ENCODE assay signal across 8 cellular contexts in the genomic region with DNA sequence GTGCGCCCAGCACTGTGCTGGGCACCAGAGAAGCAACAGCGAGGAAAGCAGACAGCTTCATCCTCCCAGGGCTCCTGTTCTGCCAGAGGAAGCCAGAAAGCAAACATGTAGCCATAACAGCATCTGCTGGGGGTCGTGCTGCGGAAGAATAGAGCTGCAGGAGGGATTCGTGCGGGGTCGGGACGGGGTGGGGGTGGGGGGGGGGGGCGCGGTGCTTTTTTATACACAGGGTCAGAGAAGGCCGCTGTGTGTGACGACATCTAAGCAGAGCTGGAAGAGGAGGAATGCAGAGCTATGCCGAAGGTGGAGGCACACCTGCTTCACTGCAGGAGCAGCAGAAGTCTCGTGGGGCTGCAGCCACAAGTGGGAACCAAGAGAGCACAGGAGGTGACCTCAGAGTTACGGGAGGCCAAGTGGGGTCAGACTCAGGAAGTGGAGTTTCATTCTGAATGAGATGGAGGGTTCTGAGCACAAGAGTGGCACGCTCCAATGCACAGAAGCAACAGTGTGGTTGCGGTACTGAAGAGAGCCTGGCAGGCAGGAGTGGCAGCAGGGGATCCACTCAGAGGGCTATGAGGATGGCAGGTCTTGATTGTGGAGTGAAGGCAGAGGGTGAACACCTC. TPM values are rescaled to one million over a fixed set of nuclear protein-coding genes. Genes with fewer than 3 reads are reported as not detected.
DNase-seq lines count a peak whose midpoint lies in the region; ATAC-seq, FAIRE-seq and TF ChIP-seq lines count a peak whose summit lies in the region.

No MANE protein-coding gene starts in this region.

- H3K27ac Mint-ChIP-seq in activated T-cell treated with anti-CD3 and anti-CD28 coated beads, Interleukin-2, amount 50 U/mL, for 72 hours = peak overlapping the region; percentile 2

- H3K4me3 ChIP-seq in GM12865 (ENCODE audit: low read depth, low read length) = peak overlapping the region; percentile 30; the same call in 1 of the 2 replicates
- no peak overlapping the region for H3K4me3 ChIP-seq in BE2C (ENCODE audit: low read depth, low read length)
- H3K4me3 ChIP-seq in dorsolateral prefrontal cortex = no peak overlapping the region

- no peaks in the 10 kb centered on the region for H3K27me3 Mint-ChIP-seq in activated T-cell treated with anti-CD3 and anti-CD28 coated beads, Interleukin-2, amount 50 U/mL, for 72 hours (ENCODE audit: low read depth)

- no peak for TF ChIP-seq CTCF in GM12865 (IDR thresholded peaks at IDR 0.05; ENCODE audit: insufficient read depth, low read depth, low read length, missing control alignments)
- no peak for TF ChIP-seq CTCF in BE2C (IDR thresholded peaks at IDR 0.05; ENCODE audit: low read depth, low read length)
- no peak for TF ChIP-seq CTCF in dorsolateral prefrontal cortex (IDR thresholded peaks at IDR 0.05 in 54 of 56, conservative IDR thresholded peaks at IDR 0.05 in 2 of 56; ENCODE audit: low read depth in 1 of 56, partially characterized antibody in 56 of 56)

- peak; percentile 90 for ATAC-seq in HG03066 (IDR thresholded peaks at IDR 0.05; ENCODE audit: low read depth, unreplicated experiment)
- ATAC-seq in activated T-cell treated with anti-CD3 and anti-CD28 coated beads, Interleukin-2, amount 50 U/mL, for 72 hours (replicated peaks in 1 of 2) = peak; percentile 74 to 98

- peaks cover 9% of the 10 kb centered on the region for H3K4me1 Mint-ChIP-seq in activated T-cell treated with anti-CD3 and anti-CD28 coated beads, Interleukin-2, amount 50 U/mL, for 72 hours (ENCODE audit: low read depth)

- H3K4me1 ChIP-seq in BE2C = no peaks in the 10 kb centered on the region

- DNase-seq in GM12865 (ENCODE audit: low read depth) (peak; percentile 96), GM19240 (ENCODE audit: insufficient read length, low spot score) (peak; percentile 69), GF-D8 (lab: John Stamatoyannopoulos, UW) (no peak), BE2C (no peak), frontal cortex (ENCODE audit: low spot score in 2 of 2) (no peak), dorsolateral prefrontal cortex (no peak)
- DNase-seq in activated T-cell treated with anti-CD3 and anti-CD28 coated beads, Interleukin-2, amount 50 U/mL, for 72 hours = peak; percentile 23 to 60

- no peaks in the 10 kb centered on the region for H3K36me3 ChIP-seq in BE2C

- H3K9me3 Mint-ChIP-seq in activated T-cell treated with anti-CD3 and anti-CD28 coated beads, Interleukin-2, amount 50 U/mL, for 72 hours = no peaks in the 10 kb centered on the region

- H3K4me3 Mint-ChIP-seq in activated T-cell treated with anti-CD3 and anti-CD28 coated beads, Interleukin-2, amount 50 U/mL, for 72 hours = peak overlapping the region in 1 of 2 donors; percentile 50

- intact Hi-C loops in dorsolateral prefrontal cortex (cut with DNase I) = no loop called here

- FAIRE-seq in frontal cortex (lab: Jason Lieb, UNC) = no peak

- H3K27me3 ChIP-seq in BE2C = no peaks in the 10 kb centered on the region
- no peaks in the 10 kb centered on the region for H3K27me3 ChIP-seq in dorsolateral prefrontal cortex

- H3K9me3 ChIP-seq in BE2C = no peaks in the 10 kb centered on the region

- no peaks in the 10 kb centered on the region for H3K36me3 Mint-ChIP-seq in activated T-cell treated with anti-CD3 and anti-CD28 coated beads, Interleukin-2, amount 50 U/mL, for 72 hours (ENCODE audit: insufficient read depth in 2 of 2)

- H3K27ac ChIP-seq in dorsolateral prefrontal cortex = no peak overlapping the region

RNA-seq across cellular contexts. Expression of a gene that starts 11.1 kb away (rescaled TPM):
- total RNA-seq in activated T-cell treated with anti-CD3 and anti-CD28 coated beads, Interleukin-2, amount 50 U/mL, for 72 hours = under 1 TPM; 0.10 to 0.35 TPM
- 0.25 TPM for polyA plus RNA-seq in BE2C (2012; ENCODE audit: insufficient read depth, insufficient read length, low read depth)
- total RNA-seq in frontal cortex (under 0.01 TPM), dorsolateral prefrontal cortex (1 to 10 TPM in 119 of 120 experiments, under 1 TPM in 1; 0.97 to 7.2 (median 2.7) TPM)

RNA-seq across cellular contexts. Expression of a gene that starts 42.2 kb away (rescaled TPM):
- total RNA-seq in activated T-cell treated with anti-CD3 and anti-CD28 coated beads, Interleukin-2, amount 50 U/mL, for 72 hours = 10 to 100 TPM; 38.3 to 41.1 TPM
- polyA plus RNA-seq in BE2C (2012; ENCODE audit: insufficient read depth, insufficient read length, low read depth) = 27.7 TPM
- total RNA-seq in frontal cortex (15.5 TPM), dorsolateral prefrontal cortex (10 to 100 TPM; 24.5 to 61.6 (median 38.5) TPM)

Comparison
In these comparisons a context has a peak if more than half of its experiments do, and no peak if none do; other contexts are left out.
1. DNase-seq: peak in GM12865 (single experiment), GM19240 (single experiment) and activated T-cell treated with anti-CD3 and anti-CD28 coated beads, Interleukin-2, amount 50 U/mL, for 72 hours (2 of 2); none in GF-D8 (single experiment), BE2C (single experiment), frontal cortex (0 of 2) and dorsolateral prefrontal cortex (0 of 10).